Comparison of ENCODE assay signal across 8 cellular contexts in genomic region chr11:75140269-75141138, GRCh38. TPM values are rescaled to one million over a fixed set of nuclear protein-coding genes. Genes with fewer than 3 reads are reported as not detected.
A peak's percentile ranks its signal among the peaks of the same experiment; 100 is the strongest.
DNase-seq lines count a peak whose midpoint lies in the region; ATAC-seq lines count a peak whose summit lies in the region.

No MANE protein-coding gene starts in this region.

- H3K27me3 Mint-ChIP-seq in activated CD4-positive, alpha-beta memory T cell treated with anti-CD3 and anti-CD28 coated beads for 36 hours = peaks cover 4% of the 10 kb centered on the region

- no peaks in the 10 kb centered on the region for H3K36me3 Mint-ChIP-seq in activated CD4-positive, alpha-beta memory T cell treated with anti-CD3 and anti-CD28 coated beads for 36 hours

- H3K27me3 ChIP-seq in MG63 = no peaks in the 10 kb centered on the region

- CTCF ChIA-PET in activated CD4-positive, alpha-beta memory T cell treated with anti-CD3 and anti-CD28 coated beads for 36 hours (lab: Charles Lee) = interaction anchor here (0.6 to 15.0 kb wide), 67 partner anchors 8 to 948 kb away, joined by 3 to 559 read pairs (median 5); partner anchors contain the start of genes SLCO2B1 and TPBGL

- no peak for ATAC-seq in HG02678 (IDR thresholded peaks at IDR 0.05; ENCODE audit: unreplicated experiment)

- H3K4me3 ChIP-seq in MG63 = no peak overlapping the region

- DNase-seq in NCI-H524 (lab: John Stamatoyannopoulos, UW) = peak; percentile 16 to 55
- DNase-seq in NCI-H524 treated with DMSO at 0.1 percent for 48 hours (lab: John Stamatoyannopoulos, UW) = no peak
- peak; percentile 28 for DNase-seq in MG63
- peak; percentile 84 for DNase-seq in activated CD4-positive, alpha-beta memory T cell treated with anti-CD3 and anti-CD28 coated beads for 36 hours
- peak; percentile 70 for DNase-seq in effector CD8-positive, alpha-beta T cell (lab: John Stamatoyannopoulos, UW)
- DNase-seq in midbrain (lab: John Stamatoyannopoulos, UW) = peak; percentile 45
- DNase-seq in stimulated activated CD8-positive, alpha-beta memory T cell treated with anti-CD3 and anti-CD28 coated beads, Interleukin-4, amount 100 ng/mL, for 48 hours = peak; percentile 89

- no peaks in the 10 kb centered on the region for H3K36me3 ChIP-seq in MG63

- POLR2A ChIA-PET in activated CD4-positive, alpha-beta memory T cell treated with anti-CD3 and anti-CD28 coated beads for 36 hours (lab: Charles Lee) = interaction anchor here (0.7 to 1.5 kb wide), 2 partner anchors 64 to 135 kb away, joined by 3 to 4 read pairs; no protein-coding TSS in a partner anchor

- no peaks in the 10 kb centered on the region for H3K9me3 ChIP-seq in MG63

- H3K4me3 Mint-ChIP-seq in activated CD4-positive, alpha-beta memory T cell treated with anti-CD3 and anti-CD28 coated beads for 36 hours = no peak overlapping the region

- no peaks in the 10 kb centered on the region for H3K9me3 Mint-ChIP-seq in activated CD4-positive, alpha-beta memory T cell treated with anti-CD3 and anti-CD28 coated beads for 36 hours

- intact Hi-C loops in activated CD4-positive, alpha-beta memory T cell treated with anti-CD3 and anti-CD28 coated beads for 36 hours (cut with micrococcal nuclease) = loop anchor here (1.0 to 2.0 kb wide), 2 partner anchors 108 to 118 kb away; no protein-coding TSS in a partner anchor

- peaks cover 19% of the 10 kb centered on the region for H3K4me1 Mint-ChIP-seq in activated CD4-positive, alpha-beta memory T cell treated with anti-CD3 and anti-CD28 coated beads for 36 hours (ENCODE audit: low read depth)

- H3K27ac Mint-ChIP-seq in activated CD4-positive, alpha-beta memory T cell treated with anti-CD3 and anti-CD28 coated beads for 36 hours = no peak overlapping the region

RNA-seq across cellular contexts. Expression of gene SLCO2B1, which starts 10.4 kb away (rescaled TPM):
- total RNA-seq in MG63 (2014; rRNA removed; shearing (Covaris generic); ENCODE audit: low replicate concordance) = not detected in 2 replicates
- not detected for total RNA-seq in activated CD4-positive, alpha-beta memory T cell treated with anti-CD3 and anti-CD28 coated beads for 36 hours

RNA-seq across cellular contexts. Expression of gene OR2AT4, which starts 43.8 kb away (rescaled TPM):
- not detected in 2 replicates for total RNA-seq in MG63 (2014; rRNA removed; shearing (Covaris generic); ENCODE audit: low replicate concordance)
- total RNA-seq in activated CD4-positive, alpha-beta memory T cell treated with anti-CD3 and anti-CD28 coated beads for 36 hours = not detected
